1 cellular context compared by ENCODE assay signal in the genomic region with DNA sequence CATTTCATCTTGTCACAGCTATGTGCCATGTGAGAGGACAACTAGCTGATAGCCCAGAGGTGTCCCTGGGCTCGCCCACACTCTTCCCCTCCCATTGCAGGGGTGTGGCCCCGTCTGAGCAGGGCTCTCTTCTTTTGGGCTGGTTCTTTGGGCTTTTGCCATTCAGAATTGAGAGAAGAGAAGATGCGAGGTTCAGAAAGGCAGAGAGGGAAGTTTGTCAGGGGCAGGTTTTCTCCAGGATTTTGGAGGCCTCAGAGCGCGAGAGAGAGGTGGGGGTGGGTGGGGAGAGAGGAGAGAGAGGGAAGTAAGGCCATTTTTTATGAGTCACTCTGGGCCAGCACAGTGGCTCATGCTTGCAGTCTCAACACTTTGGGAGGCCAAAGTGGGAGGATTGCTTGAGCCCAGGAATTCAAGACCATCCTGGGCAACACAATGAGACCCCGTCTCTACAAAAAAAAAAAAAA.
A peak's percentile ranks its signal among the peaks of the same experiment; 100 is the strongest.
TF ChIP-seq lines count a peak whose summit lies in the region.

No MANE protein-coding gene starts in this region.

TF ChIP-seq in K562, 482 proteins besides CTCF, POLR2A, EP300 and RAD21 (continued from another document and continues in another):
- no peak for TF ChIP-seq NR2C1 (IDR thresholded peaks at IDR 0.05)
- TF ChIP-seq NR2C1 (tag; IDR thresholded peaks at IDR 0.05): no peak
- peak; percentile 75 for TF ChIP-seq CREM (IDR thresholded peaks at IDR 0.05; ENCODE audit: low read depth)
- TF ChIP-seq BDP1 (IDR thresholded peaks at IDR 0.05; ENCODE audit: insufficient read depth, insufficient read length): no peak
- peak; percentile 82 for TF ChIP-seq SMARCA4 (IDR thresholded peaks at IDR 0.05)
- no peak for TF ChIP-seq HOXB6 (CRISPR knock-in tag; IDR thresholded peaks at IDR 0.05; ENCODE audit: borderline replicate concordance)
- peak in 1 of 2 experiments; percentile 52; a peak in 3 of 4 replicates for TF ChIP-seq MAZ (CRISPR knock-in tag; conservative IDR thresholded peaks at IDR 0.05 in 1 of 2, IDR thresholded peaks at IDR 0.05 in 1 of 2)
- TF ChIP-seq DPF2 (IDR thresholded peaks at IDR 0.05): peak; percentile 85
- 0 out of 4 replicates have a peak, but pooled peaks of 1 of the 2 experiments have one; percentile 40 for TF ChIP-seq HDAC1 (IDR thresholded peaks at IDR 0.05)
- peak; percentile 92 for TF ChIP-seq EGR1 (conservative IDR thresholded peaks at IDR 0.05)
- TF ChIP-seq U2AF1 (optimal IDR thresholded peaks at IDR 0.05; ENCODE audit: low read depth, low read length): no peak
- peak; percentile 11 for TF ChIP-seq TBP (optimal IDR thresholded peaks at IDR 0.05; ENCODE audit: low read depth, low read length)
- no peak for TF ChIP-seq RBM15 (IDR thresholded peaks at IDR 0.05; ENCODE audit: insufficient read depth, low read length)
- no peak for TF ChIP-seq TAF15 (IDR thresholded peaks at IDR 0.05; ENCODE audit: low read depth, low read length)
- no peak for TF ChIP-seq ELF1 (tag; IDR thresholded peaks at IDR 0.05)
- 0 out of 2 replicates have a peak, but pooled peaks have one; percentile 45 for TF ChIP-seq DIDO1 (tag; IDR thresholded peaks at IDR 0.05; ENCODE audit: low read depth)
- no peak for TF ChIP-seq FUS (optimal IDR thresholded peaks at IDR 0.05; ENCODE audit: low read depth, low read length)
- peak; percentile 94 for TF ChIP-seq FOSL1 (tag; conservative IDR thresholded peaks at IDR 0.05)
- no peak for TF ChIP-seq PYGO2 (tag; IDR thresholded peaks at IDR 0.05)
- peak; percentile 6 to 36; a peak in 1 of 4 replicates for TF ChIP-seq NRF1 (conservative IDR thresholded peaks at IDR 0.05 in 1 of 2, IDR thresholded peaks at IDR 0.05 in 1 of 2)
- TF ChIP-seq BCOR (IDR thresholded peaks at IDR 0.05): 0 out of 2 replicates have a peak, but pooled peaks have one; percentile 7
- no peak for TF ChIP-seq ZNF507 (tag; conservative IDR thresholded peaks at IDR 0.05)
- TF ChIP-seq, protein P1, sequence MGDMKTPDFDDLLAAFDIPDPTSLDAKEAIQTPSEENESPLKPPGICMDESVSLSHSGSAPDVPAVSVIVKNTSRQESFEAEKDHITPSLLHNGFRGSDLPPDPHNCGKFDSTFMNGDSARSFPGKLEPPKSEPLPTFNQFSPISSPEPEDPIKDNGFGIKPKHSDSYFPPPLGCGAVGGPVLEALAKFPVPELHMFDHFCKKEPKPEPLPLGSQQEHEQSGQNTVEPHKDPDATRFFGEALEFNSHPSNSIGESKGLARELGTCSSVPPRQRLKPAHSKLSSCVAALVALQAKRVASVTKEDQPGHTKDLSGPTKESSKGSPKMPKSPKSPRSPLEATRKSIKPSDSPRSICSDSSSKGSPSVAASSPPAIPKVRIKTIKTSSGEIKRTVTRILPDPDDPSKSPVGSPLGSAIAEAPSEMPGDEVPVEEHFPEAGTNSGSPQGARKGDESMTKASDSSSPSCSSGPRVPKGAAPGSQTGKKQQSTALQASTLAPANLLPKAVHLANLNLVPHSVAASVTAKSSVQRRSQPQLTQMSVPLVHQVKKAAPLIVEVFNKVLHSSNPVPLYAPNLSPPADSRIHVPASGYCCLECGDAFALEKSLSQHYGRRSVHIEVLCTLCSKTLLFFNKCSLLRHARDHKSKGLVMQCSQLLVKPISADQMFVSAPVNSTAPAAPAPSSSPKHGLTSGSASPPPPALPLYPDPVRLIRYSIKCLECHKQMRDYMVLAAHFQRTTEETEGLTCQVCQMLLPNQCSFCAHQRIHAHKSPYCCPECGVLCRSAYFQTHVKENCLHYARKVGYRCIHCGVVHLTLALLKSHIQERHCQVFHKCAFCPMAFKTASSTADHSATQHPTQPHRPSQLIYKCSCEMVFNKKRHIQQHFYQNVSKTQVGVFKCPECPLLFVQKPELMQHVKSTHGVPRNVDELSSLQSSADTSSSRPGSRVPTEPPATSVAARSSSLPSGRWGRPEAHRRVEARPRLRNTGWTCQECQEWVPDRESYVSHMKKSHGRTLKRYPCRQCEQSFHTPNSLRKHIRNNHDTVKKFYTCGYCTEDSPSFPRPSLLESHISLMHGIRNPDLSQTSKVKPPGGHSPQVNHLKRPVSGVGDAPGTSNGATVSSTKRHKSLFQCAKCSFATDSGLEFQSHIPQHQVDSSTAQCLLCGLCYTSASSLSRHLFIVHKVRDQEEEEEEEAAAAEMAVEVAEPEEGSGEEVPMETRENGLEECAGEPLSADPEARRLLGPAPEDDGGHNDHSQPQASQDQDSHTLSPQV (IDR thresholded peaks at IDR 0.05): 0 out of 2 replicates have a peak, but pooled peaks have one; percentile 64
- 0 out of 2 replicates have a peak, but pooled peaks have one; percentile 50 for TF ChIP-seq ZNF384 (IDR thresholded peaks at IDR 0.05; ENCODE audit: low read depth, low read length)
- TF ChIP-seq, protein P2, sequence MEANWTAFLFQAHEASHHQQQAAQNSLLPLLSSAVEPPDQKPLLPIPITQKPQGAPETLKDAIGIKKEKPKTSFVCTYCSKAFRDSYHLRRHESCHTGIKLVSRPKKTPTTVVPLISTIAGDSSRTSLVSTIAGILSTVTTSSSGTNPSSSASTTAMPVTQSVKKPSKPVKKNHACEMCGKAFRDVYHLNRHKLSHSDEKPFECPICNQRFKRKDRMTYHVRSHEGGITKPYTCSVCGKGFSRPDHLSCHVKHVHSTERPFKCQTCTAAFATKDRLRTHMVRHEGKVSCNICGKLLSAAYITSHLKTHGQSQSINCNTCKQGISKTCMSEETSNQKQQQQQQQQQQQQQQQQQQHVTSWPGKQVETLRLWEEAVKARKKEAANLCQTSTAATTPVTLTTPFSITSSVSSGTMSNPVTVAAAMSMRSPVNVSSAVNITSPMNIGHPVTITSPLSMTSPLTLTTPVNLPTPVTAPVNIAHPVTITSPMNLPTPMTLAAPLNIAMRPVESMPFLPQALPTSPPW (CRISPR knock-in tag; IDR thresholded peaks at IDR 0.05): peak; percentile 77
- TF ChIP-seq, protein P3, sequence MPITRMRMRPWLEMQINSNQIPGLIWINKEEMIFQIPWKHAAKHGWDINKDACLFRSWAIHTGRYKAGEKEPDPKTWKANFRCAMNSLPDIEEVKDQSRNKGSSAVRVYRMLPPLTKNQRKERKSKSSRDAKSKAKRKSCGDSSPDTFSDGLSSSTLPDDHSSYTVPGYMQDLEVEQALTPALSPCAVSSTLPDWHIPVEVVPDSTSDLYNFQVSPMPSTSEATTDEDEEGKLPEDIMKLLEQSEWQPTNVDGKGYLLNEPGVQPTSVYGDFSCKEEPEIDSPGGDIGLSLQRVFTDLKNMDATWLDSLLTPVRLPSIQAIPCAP (CRISPR knock-in tag; IDR thresholded peaks at IDR 0.05; ENCODE audit: borderline replicate concordance): no peak
- 0 out of 2 replicates have a peak, but pooled peaks have one; percentile 31 for TF ChIP-seq DMBX1 (CRISPR knock-in tag; IDR thresholded peaks at IDR 0.05; ENCODE audit: borderline replicate concordance)
- TF ChIP-seq NBN (IDR thresholded peaks at IDR 0.05; ENCODE audit: low read depth): peak; percentile 86
- TF ChIP-seq PHF8 (IDR thresholded peaks at IDR 0.05; ENCODE audit: borderline replicate concordance, low read length): peak; percentile 30; the same call in 1 of the 2 replicates
- peak; percentile 81 for TF ChIP-seq SMARCE1 (IDR thresholded peaks at IDR 0.05)
- TF ChIP-seq, protein P4, sequence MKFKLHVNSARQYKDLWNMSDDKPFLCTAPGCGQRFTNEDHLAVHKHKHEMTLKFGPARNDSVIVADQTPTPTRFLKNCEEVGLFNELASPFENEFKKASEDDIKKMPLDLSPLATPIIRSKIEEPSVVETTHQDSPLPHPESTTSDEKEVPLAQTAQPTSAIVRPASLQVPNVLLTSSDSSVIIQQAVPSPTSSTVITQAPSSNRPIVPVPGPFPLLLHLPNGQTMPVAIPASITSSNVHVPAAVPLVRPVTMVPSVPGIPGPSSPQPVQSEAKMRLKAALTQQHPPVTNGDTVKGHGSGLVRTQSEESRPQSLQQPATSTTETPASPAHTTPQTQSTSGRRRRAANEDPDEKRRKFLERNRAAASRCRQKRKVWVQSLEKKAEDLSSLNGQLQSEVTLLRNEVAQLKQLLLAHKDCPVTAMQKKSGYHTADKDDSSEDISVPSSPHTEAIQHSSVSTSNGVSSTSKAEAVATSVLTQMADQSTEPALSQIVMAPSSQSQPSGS (CRISPR knock-in tag; IDR thresholded peaks at IDR 0.05): no peak
- TF ChIP-seq CC2D1A (IDR thresholded peaks at IDR 0.05): peak; percentile 32; the same call in 1 of the 2 replicates
- no peak for TF ChIP-seq CREBBP (IDR thresholded peaks at IDR 0.05; ENCODE audit: low read depth, low read length)
- no peak for TF ChIP-seq PHF21A (IDR thresholded peaks at IDR 0.05; ENCODE audit: borderline replicate concordance, low read depth)
- TF ChIP-seq, protein P5, sequence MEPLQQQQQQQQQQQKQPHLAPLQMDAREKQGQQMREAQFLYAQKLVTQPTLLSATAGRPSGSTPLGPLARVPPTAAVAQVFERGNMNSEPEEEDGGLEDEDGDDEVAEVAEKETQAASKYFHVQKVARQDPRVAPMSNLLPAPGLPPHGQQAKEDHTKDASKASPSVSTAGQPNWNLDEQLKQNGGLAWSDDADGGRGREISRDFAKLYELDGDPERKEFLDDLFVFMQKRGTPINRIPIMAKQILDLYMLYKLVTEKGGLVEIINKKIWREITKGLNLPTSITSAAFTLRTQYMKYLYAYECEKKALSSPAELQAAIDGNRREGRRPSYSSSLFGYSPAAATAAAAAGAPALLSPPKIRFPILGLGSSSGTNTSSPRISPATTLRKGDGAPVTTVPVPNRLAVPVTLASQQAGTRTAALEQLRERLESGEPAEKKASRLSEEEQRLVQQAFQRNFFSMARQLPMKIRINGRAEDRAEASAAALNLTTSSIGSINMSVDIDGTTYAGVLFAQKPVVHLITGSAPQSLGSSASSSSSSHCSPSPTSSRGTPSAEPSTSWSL (CRISPR knock-in tag; IDR thresholded peaks at IDR 0.05; ENCODE audit: borderline replicate concordance): no peak
- no peak for TF ChIP-seq CBFA2T3 (IDR thresholded peaks at IDR 0.05)
- TF ChIP-seq SRSF1 (IDR thresholded peaks at IDR 0.05; ENCODE audit: low read depth, low read length): no peak
- TF ChIP-seq PHTF2 (CRISPR knock-in tag; IDR thresholded peaks at IDR 0.05): no peak
- TF ChIP-seq, protein P6, sequence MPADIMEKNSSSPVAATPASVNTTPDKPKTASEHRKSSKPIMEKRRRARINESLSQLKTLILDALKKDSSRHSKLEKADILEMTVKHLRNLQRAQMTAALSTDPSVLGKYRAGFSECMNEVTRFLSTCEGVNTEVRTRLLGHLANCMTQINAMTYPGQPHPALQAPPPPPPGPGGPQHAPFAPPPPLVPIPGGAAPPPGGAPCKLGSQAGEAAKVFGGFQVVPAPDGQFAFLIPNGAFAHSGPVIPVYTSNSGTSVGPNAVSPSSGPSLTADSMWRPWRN (IDR thresholded peaks at IDR 0.05; ENCODE audit: low read depth): no peak
- no peak for TF ChIP-seq FOS (IDR thresholded peaks at IDR 0.05; ENCODE audit: extremely low read depth, insufficient read length)
- peak; percentile 39; the same call in 1 of the 2 replicates for TF ChIP-seq NFRKB (IDR thresholded peaks at IDR 0.05; ENCODE audit: low read depth)
- no peak for TF ChIP-seq MCM5 (IDR thresholded peaks at IDR 0.05; ENCODE audit: low read depth)
- TF ChIP-seq, protein P7, sequence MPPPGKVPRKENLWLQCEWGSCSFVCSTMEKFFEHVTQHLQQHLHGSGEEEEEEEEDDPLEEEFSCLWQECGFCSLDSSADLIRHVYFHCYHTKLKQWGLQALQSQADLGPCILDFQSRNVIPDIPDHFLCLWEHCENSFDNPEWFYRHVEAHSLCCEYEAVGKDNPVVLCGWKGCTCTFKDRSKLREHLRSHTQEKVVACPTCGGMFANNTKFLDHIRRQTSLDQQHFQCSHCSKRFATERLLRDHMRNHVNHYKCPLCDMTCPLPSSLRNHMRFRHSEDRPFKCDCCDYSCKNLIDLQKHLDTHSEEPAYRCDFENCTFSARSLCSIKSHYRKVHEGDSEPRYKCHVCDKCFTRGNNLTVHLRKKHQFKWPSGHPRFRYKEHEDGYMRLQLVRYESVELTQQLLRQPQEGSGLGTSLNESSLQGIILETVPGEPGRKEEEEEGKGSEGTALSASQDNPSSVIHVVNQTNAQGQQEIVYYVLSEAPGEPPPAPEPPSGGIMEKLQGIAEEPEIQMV (tag; conservative IDR thresholded peaks at IDR 0.05; ENCODE audit: low read depth): no peak
- no peak for TF ChIP-seq ATF1 (CRISPR knock-in tag; IDR thresholded peaks at IDR 0.05)
- peak; percentile 38; the same call in 1 of the 2 replicates for TF ChIP-seq ATF1 (tag; IDR thresholded peaks at IDR 0.05)
- peak; percentile 28; the same call in 1 of the 2 replicates for TF ChIP-seq SUPT5H (IDR thresholded peaks at IDR 0.05)
- no peak for TF ChIP-seq FOXP1 (CRISPR knock-in tag; IDR thresholded peaks at IDR 0.05)
- no peak for TF ChIP-seq PPARD (CRISPR knock-in tag; IDR thresholded peaks at IDR 0.05)
- TF ChIP-seq PHF20 (IDR thresholded peaks at IDR 0.05; ENCODE audit: partially characterized antibody): peak; percentile 41
- no peak for TF ChIP-seq MTA3 (IDR thresholded peaks at IDR 0.05; ENCODE audit: borderline replicate concordance)
- TF ChIP-seq, protein P8, sequence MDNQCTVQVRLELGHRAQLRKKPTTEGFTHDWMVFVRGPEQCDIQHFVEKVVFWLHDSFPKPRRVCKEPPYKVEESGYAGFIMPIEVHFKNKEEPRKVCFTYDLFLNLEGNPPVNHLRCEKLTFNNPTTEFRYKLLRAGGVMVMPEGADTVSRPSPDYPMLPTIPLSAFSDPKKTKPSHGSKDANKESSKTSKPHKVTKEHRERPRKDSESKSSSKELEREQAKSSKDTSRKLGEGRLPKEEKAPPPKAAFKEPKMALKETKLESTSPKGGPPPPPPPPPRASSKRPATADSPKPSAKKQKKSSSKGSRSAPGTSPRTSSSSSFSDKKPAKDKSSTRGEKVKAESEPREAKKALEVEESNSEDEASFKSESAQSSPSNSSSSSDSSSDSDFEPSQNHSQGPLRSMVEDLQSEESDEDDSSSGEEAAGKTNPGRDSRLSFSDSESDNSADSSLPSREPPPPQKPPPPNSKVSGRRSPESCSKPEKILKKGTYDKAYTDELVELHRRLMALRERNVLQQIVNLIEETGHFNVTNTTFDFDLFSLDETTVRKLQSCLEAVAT (IDR thresholded peaks at IDR 0.05): peak in 1 of 2 experiments; percentile 21; a peak in 1 of 4 replicates
- TF ChIP-seq PRPF4 (IDR thresholded peaks at IDR 0.05; ENCODE audit: insufficient read depth, low read depth, low read length, poor library complexity, severe bottlenecking): no peak
- no peak for TF ChIP-seq SRF (CRISPR knock-in tag; IDR thresholded peaks at IDR 0.05)
- no peak for TF ChIP-seq ZNF79 (CRISPR knock-in tag; IDR thresholded peaks at IDR 0.05; ENCODE audit: low read depth)
- no peak for TF ChIP-seq U2AF2 (optimal IDR thresholded peaks at IDR 0.05; ENCODE audit: low read depth, low read length)
- TF ChIP-seq ETV5 (CRISPR knock-in tag; IDR thresholded peaks at IDR 0.05; ENCODE audit: low read depth): 0 out of 2 replicates have a peak, but pooled peaks have one; percentile 29
- 0 out of 2 replicates have a peak, but pooled peaks have one; percentile 18 for TF ChIP-seq ZNF263 (CRISPR knock-in tag; IDR thresholded peaks at IDR 0.05; ENCODE audit: borderline replicate concordance)
- TF ChIP-seq KAT7 (CRISPR knock-in tag; IDR thresholded peaks at IDR 0.05; ENCODE audit: borderline replicate concordance): no peak
- TF ChIP-seq ZNF778 (CRISPR knock-in tag; IDR thresholded peaks at IDR 0.05): no peak
- no peak for TF ChIP-seq CREB1 (IDR thresholded peaks at IDR 0.05)
- no peak for TF ChIP-seq CREB1 (CRISPR knock-in tag; IDR thresholded peaks at IDR 0.05)
- no peak for TF ChIP-seq NCOA6 (IDR thresholded peaks at IDR 0.05)
- TF ChIP-seq FOXA3 (CRISPR knock-in tag; conservative IDR thresholded peaks at IDR 0.05 in 1 of 2, IDR thresholded peaks at IDR 0.05 in 1 of 2): no peak
- no peak for TF ChIP-seq ZNF57 (CRISPR knock-in tag; IDR thresholded peaks at IDR 0.05)
- TF ChIP-seq SP1 (CRISPR knock-in tag; IDR thresholded peaks at IDR 0.05): no peak
- TF ChIP-seq PHB (CRISPR knock-in tag; IDR thresholded peaks at IDR 0.05): no peak
